In the genomic region with DNA sequence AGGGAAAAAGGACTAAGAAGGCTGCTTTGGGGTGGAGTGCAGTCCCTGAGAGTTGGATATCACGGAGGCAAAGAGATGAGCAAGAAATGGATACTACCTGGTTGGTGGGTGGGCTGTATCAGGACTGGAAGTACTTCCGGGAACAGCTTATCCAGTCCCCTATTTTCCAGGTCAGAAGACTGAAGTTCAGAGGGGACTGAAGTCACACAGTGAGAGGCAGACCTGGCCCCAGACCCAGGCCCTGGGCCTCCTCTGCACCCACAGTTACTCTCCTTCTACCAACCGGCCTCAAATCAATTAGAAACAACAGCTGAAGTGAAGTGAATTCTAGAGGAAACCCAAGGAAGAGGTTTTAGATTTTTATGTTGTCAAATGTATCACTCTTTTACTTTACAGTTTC, we compare ENCODE assay signal across 32 cellular contexts.
"Had no signal": no experiment of that assay in that cellular context is flagged by ENCODE, and none has a peak within 500 bp of the region (broad histone marks: within the 10 kb centered on the region; RNA-seq: fewer than 3 reads in every experiment).

No MANE protein-coding gene starts in this region.

- H3K27ac ChIP-seq: KMS-11 had no signal

- H3K4me2 ChIP-seq: KMS-11 had no signal

- DNase-seq: Karpas-422, Kasumi-1, MG63, MM.1S, MV-4-11, NCI-H1048, NCI-H1092, NCI-H1092 treated with DMSO at 0.1 percent for 48 hours, NCI-H1105, NCI-H1105 treated with DMSO at 0.1 percent for 48 hours, NCI-H1417, NCI-H1417 treated with DMSO at 0.1 percent for 48 hours, NCI-H1436, NCI-H1436 treated with DMSO at 0.1 percent for 48 hours, NCI-H146, NCI-H1694, NCI-H1694 treated with DMSO at 0.1 percent for 48 hours, NCI-H187, NCI-H187 treated with DMSO at 0.1 percent for 48 hours, NCI-H1930, NCI-H2029, NCI-H2029 treated with DMSO at 0.1 percent for 48 hours, NCI-H2081, NCI-H2081 treated with DMSO at 0.1 percent for 48 hours, NCI-H2107, NCI-H2171, NCI-H2171 treated with DMSO at 0.1 percent for 48 hours, NCI-H2227 treated with DMSO at 0.1 percent for 48 hours, NCI-H226, NCI-H345, NCI-H510A had no signal

- H3K27me3 ChIP-seq: MG63 had no signal

- H3K9me3 ChIP-seq: MG63 had no signal

- H3K4me3 ChIP-seq: MG63 had no signal

- H3K9ac ChIP-seq: KMS-11 had no signal

- H3K36me3 ChIP-seq: MG63 had no signal
